Comparison of ENCODE assay signal across 1 cellular context in the genomic region with DNA sequence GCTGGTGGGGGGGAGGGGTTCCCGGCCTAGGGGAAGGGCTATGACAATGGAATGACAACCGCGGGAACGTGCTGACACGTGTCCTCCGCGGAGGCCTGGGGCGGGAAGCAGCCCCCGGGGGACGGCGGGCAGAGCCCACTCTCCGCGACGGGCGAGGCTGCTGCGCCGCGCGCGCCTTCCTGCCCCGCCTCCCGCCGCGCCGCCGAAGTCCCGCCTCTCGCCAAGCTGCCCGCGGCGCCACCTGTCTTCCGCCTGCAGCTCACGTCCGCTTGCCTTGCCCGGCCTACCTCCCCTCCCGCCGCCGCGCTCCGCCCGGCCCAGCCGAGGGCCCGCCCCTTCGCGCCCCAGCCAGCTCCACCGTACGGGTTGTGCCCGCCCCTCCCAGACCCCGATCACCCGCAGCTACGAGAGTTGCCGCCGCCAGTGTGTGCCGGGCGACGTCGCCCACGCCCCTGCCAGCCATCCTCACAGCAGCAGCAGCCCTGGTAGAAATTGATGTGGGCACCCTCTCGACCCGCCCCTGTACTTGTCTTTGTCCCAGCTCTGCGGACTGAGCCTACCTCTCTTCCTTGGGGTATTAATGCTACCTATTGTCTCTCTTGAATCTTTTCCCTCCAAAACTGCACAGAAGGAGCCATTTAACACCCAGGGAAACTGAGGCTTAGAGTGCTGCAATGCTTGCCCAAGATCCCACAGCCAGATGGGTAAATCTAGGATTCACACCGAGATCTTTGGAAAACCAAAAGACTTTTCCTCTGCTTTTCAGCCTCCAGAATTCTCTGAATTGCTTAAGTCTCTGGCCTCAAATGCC.
A peak's percentile ranks its signal among the peaks of the same experiment; 100 is the strongest.
TF ChIP-seq lines count a peak whose summit lies in the region.

A gene with protein sequence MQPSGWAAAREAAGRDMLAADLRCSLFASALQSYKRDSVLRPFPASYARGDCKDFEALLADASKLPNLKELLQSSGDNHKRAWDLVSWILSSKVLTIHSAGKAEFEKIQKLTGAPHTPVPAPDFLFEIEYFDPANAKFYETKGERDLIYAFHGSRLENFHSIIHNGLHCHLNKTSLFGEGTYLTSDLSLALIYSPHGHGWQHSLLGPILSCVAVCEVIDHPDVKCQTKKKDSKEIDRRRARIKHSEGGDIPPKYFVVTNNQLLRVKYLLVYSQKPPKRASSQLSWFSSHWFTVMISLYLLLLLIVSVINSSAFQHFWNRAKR (minus strand): TSS at position 180 of the 811 bp plus-strand sequence. CDS start 457 bp downstream, outside the sequence.

TF ChIP-seq in K562, 482 proteins besides CTCF, POLR2A, EP300 and RAD21 (continued from another document and continues in another):
- TF ChIP-seq ZNF165 (CRISPR knock-in tag; IDR thresholded peaks at IDR 0.05; ENCODE audit: borderline replicate concordance) (no peak), JUN (IDR thresholded peaks at IDR 0.05; ENCODE audit: borderline replicate concordance, low read depth, low read length) (no peak), JUN (CRISPR knock-in tag; IDR thresholded peaks at IDR 0.05; ENCODE audit: borderline replicate concordance) (0 out of 2 replicates have a peak, but pooled peaks have one; percentile 1), ZNF436 (CRISPR knock-in tag; IDR thresholded peaks at IDR 0.05) (no peak), NFXL1 (CRISPR knock-in tag; IDR thresholded peaks at IDR 0.05) (no peak), RBM25 (IDR thresholded peaks at IDR 0.05; ENCODE audit: low read depth, low read length, severe bottlenecking) (no peak), SIN3A (IDR thresholded peaks at IDR 0.05; ENCODE audit: borderline replicate concordance in 2 of 2, control insufficient read depth in 1 of 2, low read depth in 2 of 2, low read length in 2 of 2) (peak in 1 of 2 experiments; percentile 91; a peak in 1 of 4 replicates), HDGF (IDR thresholded peaks at IDR 0.05) (no peak), SREBF1 (IDR thresholded peaks at IDR 0.05; ENCODE audit: borderline replicate concordance, low read depth, low read length) (no peak), POLR3G (IDR thresholded peaks at IDR 0.05; ENCODE audit: extremely low read depth, insufficient read length, insufficient replicate concordance) (no peak), NONO (IDR thresholded peaks at IDR 0.05; ENCODE audit: low read depth in 2 of 2, low read length in 1 of 2) (peak in 1 of 2 experiments; percentile 69; a peak in 1 of 4 replicates), POLR2AphosphoS2 (IDR thresholded peaks at IDR 0.05; ENCODE audit: low read length) (no peak), RBM15 (IDR thresholded peaks at IDR 0.05; ENCODE audit: insufficient read depth, low read length) (no peak), BHLHE40 (IDR thresholded peaks at IDR 0.05; ENCODE audit: low read length) (0 out of 2 replicates have a peak, but pooled peaks have one; percentile 1), SOX6 (IDR thresholded peaks at IDR 0.05) (0 out of 2 replicates have a peak, but pooled peaks have one; percentile 54), RFX7 (CRISPR knock-in tag; IDR thresholded peaks at IDR 0.05) (no peak), GTF2E2 (tag; IDR thresholded peaks at IDR 0.05) (peak; percentile 49; the same call in 1 of the 2 replicates), PYGO2 (tag; IDR thresholded peaks at IDR 0.05) (no peak), KDM4B (IDR thresholded peaks at IDR 0.05; ENCODE audit: borderline replicate concordance in 2 of 2, low read depth in 1 of 2) (no peak), CXXC5 (CRISPR knock-in tag; IDR thresholded peaks at IDR 0.05) (peak; percentile 90), RHOXF2B (CRISPR knock-in tag; conservative IDR thresholded peaks at IDR 0.05) (no peak), U2AF1 (optimal IDR thresholded peaks at IDR 0.05; ENCODE audit: low read depth, low read length) (no peak), SNIP1 (IDR thresholded peaks at IDR 0.05; ENCODE audit: low read depth) (no peak), PRMT5 (CRISPR knock-in tag; IDR thresholded peaks at IDR 0.05) (no peak), PHB2 (IDR thresholded peaks at IDR 0.05; ENCODE audit: low read depth) (no peak), ZNF23 (CRISPR knock-in tag; IDR thresholded peaks at IDR 0.05) (no peak)
- TF ChIP-seq, protein P1, sequence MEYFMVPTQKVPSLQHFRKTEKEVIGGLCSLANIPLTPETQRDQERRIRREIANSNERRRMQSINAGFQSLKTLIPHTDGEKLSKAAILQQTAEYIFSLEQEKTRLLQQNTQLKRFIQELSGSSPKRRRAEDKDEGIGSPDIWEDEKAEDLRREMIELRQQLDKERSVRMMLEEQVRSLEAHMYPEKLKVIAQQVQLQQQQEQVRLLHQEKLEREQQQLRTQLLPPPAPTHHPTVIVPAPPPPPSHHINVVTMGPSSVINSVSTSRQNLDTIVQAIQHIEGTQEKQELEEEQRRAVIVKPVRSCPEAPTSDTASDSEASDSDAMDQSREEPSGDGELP (CRISPR knock-in tag; IDR thresholded peaks at IDR 0.05; ENCODE audit: borderline replicate concordance), result peak; percentile 57; the same call in 1 of the 2 replicates
- TF ChIP-seq, protein P2, sequence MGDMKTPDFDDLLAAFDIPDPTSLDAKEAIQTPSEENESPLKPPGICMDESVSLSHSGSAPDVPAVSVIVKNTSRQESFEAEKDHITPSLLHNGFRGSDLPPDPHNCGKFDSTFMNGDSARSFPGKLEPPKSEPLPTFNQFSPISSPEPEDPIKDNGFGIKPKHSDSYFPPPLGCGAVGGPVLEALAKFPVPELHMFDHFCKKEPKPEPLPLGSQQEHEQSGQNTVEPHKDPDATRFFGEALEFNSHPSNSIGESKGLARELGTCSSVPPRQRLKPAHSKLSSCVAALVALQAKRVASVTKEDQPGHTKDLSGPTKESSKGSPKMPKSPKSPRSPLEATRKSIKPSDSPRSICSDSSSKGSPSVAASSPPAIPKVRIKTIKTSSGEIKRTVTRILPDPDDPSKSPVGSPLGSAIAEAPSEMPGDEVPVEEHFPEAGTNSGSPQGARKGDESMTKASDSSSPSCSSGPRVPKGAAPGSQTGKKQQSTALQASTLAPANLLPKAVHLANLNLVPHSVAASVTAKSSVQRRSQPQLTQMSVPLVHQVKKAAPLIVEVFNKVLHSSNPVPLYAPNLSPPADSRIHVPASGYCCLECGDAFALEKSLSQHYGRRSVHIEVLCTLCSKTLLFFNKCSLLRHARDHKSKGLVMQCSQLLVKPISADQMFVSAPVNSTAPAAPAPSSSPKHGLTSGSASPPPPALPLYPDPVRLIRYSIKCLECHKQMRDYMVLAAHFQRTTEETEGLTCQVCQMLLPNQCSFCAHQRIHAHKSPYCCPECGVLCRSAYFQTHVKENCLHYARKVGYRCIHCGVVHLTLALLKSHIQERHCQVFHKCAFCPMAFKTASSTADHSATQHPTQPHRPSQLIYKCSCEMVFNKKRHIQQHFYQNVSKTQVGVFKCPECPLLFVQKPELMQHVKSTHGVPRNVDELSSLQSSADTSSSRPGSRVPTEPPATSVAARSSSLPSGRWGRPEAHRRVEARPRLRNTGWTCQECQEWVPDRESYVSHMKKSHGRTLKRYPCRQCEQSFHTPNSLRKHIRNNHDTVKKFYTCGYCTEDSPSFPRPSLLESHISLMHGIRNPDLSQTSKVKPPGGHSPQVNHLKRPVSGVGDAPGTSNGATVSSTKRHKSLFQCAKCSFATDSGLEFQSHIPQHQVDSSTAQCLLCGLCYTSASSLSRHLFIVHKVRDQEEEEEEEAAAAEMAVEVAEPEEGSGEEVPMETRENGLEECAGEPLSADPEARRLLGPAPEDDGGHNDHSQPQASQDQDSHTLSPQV (IDR thresholded peaks at IDR 0.05), result peak; percentile 50
- TF ChIP-seq, protein P3, sequence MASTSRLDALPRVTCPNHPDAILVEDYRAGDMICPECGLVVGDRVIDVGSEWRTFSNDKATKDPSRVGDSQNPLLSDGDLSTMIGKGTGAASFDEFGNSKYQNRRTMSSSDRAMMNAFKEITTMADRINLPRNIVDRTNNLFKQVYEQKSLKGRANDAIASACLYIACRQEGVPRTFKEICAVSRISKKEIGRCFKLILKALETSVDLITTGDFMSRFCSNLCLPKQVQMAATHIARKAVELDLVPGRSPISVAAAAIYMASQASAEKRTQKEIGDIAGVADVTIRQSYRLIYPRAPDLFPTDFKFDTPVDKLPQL (IDR thresholded peaks at IDR 0.05; ENCODE audit: extremely low read depth, insufficient read length), result no peak
- TF ChIP-seq, protein P4, sequence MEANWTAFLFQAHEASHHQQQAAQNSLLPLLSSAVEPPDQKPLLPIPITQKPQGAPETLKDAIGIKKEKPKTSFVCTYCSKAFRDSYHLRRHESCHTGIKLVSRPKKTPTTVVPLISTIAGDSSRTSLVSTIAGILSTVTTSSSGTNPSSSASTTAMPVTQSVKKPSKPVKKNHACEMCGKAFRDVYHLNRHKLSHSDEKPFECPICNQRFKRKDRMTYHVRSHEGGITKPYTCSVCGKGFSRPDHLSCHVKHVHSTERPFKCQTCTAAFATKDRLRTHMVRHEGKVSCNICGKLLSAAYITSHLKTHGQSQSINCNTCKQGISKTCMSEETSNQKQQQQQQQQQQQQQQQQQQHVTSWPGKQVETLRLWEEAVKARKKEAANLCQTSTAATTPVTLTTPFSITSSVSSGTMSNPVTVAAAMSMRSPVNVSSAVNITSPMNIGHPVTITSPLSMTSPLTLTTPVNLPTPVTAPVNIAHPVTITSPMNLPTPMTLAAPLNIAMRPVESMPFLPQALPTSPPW (CRISPR knock-in tag; IDR thresholded peaks at IDR 0.05), result peak; percentile 82
- TF ChIP-seq, protein P5, sequence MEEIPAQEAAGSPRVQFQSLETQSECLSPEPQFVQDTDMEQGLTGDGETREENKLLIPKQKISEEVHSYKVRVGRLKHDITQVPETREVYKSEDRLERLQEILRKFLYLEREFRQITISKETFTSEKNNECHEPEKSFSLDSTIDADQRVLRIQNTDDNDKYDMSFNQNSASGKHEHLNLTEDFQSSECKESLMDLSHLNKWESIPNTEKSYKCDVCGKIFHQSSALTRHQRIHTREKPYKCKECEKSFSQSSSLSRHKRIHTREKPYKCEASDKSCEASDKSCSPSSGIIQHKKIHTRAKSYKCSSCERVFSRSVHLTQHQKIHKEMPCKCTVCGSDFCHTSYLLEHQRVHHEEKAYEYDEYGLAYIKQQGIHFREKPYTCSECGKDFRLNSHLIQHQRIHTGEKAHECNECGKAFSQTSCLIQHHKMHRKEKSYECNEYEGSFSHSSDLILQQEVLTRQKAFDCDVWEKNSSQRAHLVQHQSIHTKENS (CRISPR knock-in tag; IDR thresholded peaks at IDR 0.05), result no peak
- TF ChIP-seq, protein P6, sequence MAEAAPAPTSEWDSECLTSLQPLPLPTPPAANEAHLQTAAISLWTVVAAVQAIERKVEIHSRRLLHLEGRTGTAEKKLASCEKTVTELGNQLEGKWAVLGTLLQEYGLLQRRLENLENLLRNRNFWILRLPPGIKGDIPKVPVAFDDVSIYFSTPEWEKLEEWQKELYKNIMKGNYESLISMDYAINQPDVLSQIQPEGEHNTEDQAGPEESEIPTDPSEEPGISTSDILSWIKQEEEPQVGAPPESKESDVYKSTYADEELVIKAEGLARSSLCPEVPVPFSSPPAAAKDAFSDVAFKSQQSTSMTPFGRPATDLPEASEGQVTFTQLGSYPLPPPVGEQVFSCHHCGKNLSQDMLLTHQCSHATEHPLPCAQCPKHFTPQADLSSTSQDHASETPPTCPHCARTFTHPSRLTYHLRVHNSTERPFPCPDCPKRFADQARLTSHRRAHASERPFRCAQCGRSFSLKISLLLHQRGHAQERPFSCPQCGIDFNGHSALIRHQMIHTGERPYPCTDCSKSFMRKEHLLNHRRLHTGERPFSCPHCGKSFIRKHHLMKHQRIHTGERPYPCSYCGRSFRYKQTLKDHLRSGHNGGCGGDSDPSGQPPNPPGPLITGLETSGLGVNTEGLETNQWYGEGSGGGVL (CRISPR knock-in tag; IDR thresholded peaks at IDR 0.05), result no peak
- TF ChIP-seq, protein P7, sequence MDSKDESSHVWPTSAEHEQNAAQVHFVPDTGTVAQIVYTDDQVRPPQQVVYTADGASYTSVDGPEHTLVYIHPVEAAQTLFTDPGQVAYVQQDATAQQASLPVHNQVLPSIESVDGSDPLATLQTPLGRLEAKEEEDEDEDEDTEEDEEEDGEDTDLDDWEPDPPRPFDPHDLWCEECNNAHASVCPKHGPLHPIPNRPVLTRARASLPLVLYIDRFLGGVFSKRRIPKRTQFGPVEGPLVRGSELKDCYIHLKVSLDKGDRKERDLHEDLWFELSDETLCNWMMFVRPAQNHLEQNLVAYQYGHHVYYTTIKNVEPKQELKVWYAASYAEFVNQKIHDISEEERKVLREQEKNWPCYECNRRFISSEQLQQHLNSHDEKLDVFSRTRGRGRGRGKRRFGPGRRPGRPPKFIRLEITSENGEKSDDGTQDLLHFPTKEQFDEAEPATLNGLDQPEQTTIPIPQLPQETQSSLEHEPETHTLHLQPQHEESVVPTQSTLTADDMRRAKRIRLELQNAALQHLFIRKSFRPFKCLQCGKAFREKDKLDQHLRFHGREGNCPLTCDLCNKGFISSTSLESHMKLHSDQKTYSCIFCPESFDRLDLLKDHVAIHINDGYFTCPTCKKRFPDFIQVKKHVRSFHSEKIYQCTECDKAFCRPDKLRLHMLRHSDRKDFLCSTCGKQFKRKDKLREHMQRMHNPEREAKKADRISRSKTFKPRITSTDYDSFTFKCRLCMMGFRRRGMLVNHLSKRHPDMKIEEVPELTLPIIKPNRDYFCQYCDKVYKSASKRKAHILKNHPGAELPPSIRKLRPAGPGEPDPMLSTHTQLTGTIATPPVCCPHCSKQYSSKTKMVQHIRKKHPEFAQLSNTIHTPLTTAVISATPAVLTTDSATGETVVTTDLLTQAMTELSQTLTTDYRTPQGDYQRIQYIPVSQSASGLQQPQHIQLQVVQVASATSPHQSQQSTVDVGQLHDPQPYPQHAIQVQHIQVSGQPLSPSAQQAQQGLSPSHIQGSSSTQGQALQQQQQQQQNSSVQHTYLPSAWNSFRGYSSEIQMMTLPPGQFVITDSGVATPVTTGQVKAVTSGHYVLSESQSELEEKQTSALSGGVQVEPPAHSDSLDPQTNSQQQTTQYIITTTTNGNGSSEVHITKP (IDR thresholded peaks at IDR 0.05; ENCODE audit: partially characterized antibody), result peak; percentile 6
- TF ChIP-seq, protein P8, sequence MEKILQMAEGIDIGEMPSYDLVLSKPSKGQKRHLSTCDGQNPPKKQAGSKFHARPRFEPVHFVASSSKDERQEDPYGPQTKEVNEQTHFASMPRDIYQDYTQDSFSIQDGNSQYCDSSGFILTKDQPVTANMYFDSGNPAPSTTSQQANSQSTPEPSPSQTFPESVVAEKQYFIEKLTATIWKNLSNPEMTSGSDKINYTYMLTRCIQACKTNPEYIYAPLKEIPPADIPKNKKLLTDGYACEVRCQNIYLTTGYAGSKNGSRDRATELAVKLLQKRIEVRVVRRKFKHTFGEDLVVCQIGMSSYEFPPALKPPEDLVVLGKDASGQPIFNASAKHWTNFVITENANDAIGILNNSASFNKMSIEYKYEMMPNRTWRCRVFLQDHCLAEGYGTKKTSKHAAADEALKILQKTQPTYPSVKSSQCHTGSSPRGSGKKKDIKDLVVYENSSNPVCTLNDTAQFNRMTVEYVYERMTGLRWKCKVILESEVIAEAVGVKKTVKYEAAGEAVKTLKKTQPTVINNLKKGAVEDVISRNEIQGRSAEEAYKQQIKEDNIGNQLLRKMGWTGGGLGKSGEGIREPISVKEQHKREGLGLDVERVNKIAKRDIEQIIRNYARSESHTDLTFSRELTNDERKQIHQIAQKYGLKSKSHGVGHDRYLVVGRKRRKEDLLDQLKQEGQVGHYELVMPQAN (IDR thresholded peaks at IDR 0.05; ENCODE audit: borderline replicate concordance), result no peak
- TF ChIP-seq, protein P9, sequence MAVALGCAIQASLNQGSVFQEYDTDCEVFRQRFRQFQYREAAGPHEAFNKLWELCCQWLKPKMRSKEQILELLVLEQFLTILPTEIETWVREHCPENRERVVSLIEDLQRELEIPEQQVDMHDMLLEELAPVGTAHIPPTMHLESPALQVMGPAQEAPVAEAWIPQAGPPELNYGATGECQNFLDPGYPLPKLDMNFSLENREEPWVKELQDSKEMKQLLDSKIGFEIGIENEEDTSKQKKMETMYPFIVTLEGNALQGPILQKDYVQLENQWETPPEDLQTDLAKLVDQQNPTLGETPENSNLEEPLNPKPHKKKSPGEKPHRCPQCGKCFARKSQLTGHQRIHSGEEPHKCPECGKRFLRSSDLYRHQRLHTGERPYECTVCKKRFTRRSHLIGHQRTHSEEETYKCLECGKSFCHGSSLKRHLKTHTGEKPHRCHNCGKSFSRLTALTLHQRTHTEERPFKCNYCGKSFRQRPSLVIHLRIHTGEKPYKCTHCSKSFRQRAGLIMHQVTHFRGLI (CRISPR knock-in tag; IDR thresholded peaks at IDR 0.05), result no peak
